22 cellular contexts compared by ENCODE assay signal in the genomic region with DNA sequence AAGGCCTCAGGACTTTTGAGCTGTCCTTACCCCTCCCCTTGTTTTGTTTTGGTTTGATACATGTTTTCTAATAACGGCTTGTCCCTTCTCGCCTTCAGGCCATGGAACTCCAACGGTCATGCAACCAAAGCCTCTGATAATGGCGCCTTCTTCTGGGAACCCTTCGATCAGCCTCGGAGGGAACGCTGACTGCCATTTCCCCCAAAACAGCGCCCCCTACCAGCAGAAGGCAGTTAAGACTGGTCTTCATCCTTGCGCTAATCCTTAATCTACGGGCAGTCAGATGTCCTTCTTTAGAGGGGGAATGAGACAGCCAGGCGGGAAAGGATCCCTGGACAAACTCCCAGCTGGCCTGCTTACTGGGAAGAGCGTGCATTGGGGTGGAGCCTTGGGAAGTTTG.
DNase-seq lines count a peak whose midpoint lies in the region; ATAC-seq and TF ChIP-seq lines count a peak whose summit lies in the region.
"Had no signal": no experiment of that assay in that cellular context is flagged by ENCODE, and none has a peak within 500 bp of the region (broad histone marks: within the 10 kb centered on the region; RNA-seq: fewer than 3 reads in every experiment).

No MANE protein-coding gene starts in this region.

- no peaks in the 10 kb centered on the region for H3K79me2 ChIP-seq in GM23338 (replicated peaks; ENCODE audit: insufficient read depth)
- H3K79me2 ChIP-seq in OCI-LY7 (ENCODE audit: insufficient read depth, low read depth, low read length) = no peaks in the 10 kb centered on the region

- no peak overlapping the region for H3K4me2 ChIP-seq in GM23338
- no peak overlapping the region for H3K4me2 ChIP-seq in OCI-LY7 (ENCODE audit: low read length)

- CTCF ChIA-PET in OCI-LY7 (lab: Charles Lee; ENCODE audit: unreplicated experiment) = no interaction called here

- H3K9me3 ChIP-seq in BE2C (no peaks in the 10 kb centered on the region; the same call in 1 of the 2 replicates), OCI-LY7 (ENCODE audit: low read length) (no peaks in the 10 kb centered on the region)
- H3K9me3 ChIP-seq: ovary had no signal

- H3K4me3 Mint-ChIP-seq in GM23338 (no peak overlapping the region), glutamatergic neuron (ENCODE audit: unreplicated experiment) (no peak overlapping the region)
- H3K4me3 Mint-ChIP-seq: CD8-positive, alpha-beta T cell; naive thymus-derived CD4-positive, alpha-beta T cell; stimulated activated effector memory CD8-positive, alpha-beta T cell treated with anti-CD3 and anti-CD28 coated beads, Interleukin-12 subunit alpha, Interleukin-12 subunit beta, amount 100 ng/mL, for 72 hours had no signal

- peaks cover 47% of the 10 kb centered on the region for H3K9me3 Mint-ChIP-seq in GM23338
- peaks cover 1% of the 10 kb centered on the region for H3K9me3 Mint-ChIP-seq in glutamatergic neuron (ENCODE audit: unreplicated experiment)
- H3K9me3 Mint-ChIP-seq: CD8-positive, alpha-beta T cell; stimulated activated effector memory CD8-positive, alpha-beta T cell treated with anti-CD3 and anti-CD28 coated beads, Interleukin-12 subunit alpha, Interleukin-12 subunit beta, amount 100 ng/mL, for 72 hours had no signal

- POLR2A ChIA-PET in OCI-LY7 (lab: Charles Lee) = no interaction called here

- H3K9me2 ChIP-seq in GM23338 (ENCODE audit: insufficient read depth) (peaks cover 12% of the 10 kb centered on the region), OCI-LY7 (ENCODE audit: insufficient read depth, low read length) (no peaks in the 10 kb centered on the region)

- no peak overlapping the region for H3K27ac ChIP-seq in GM23338 (ENCODE audit: low read depth)
- no peak overlapping the region for H3K27ac ChIP-seq in OCI-LY7 (ENCODE audit: low read depth, low read length, poor library complexity, severe bottlenecking)
- H3K27ac ChIP-seq: brain microvascular endothelial cell, ovary had no signal

- TF ChIP-seq CTCF in BE2C (IDR thresholded peaks at IDR 0.05; ENCODE audit: low read depth, low read length) (peak; percentile 37), GM23338 (conservative IDR thresholded peaks at IDR 0.05; ENCODE audit: low read depth in 2 of 2) (peak; percentile 69 to 84), OCI-LY7 (conservative IDR thresholded peaks at IDR 0.05; ENCODE audit: low read length) (peak; percentile 64), glutamatergic neuron (IDR thresholded peaks at IDR 0.05; ENCODE audit: partially characterized antibody, unreplicated experiment) (peak; percentile 26)

- H3K27me3 Mint-ChIP-seq in GM23338 (ENCODE audit: insufficient read depth, low read depth, poor library complexity) = peaks cover 7% of the 10 kb centered on the region
- peaks cover 2% of the 10 kb centered on the region for H3K27me3 Mint-ChIP-seq in glutamatergic neuron (ENCODE audit: unreplicated experiment)

- H3K27me3 ChIP-seq in BE2C = no peaks in the 10 kb centered on the region
- H3K27me3 ChIP-seq in GM23338 (ENCODE audit: insufficient read depth) = no peaks in the 10 kb centered on the region
- H3K27me3 ChIP-seq: brain microvascular endothelial cell, ovary had no signal

- peak overlapping the region; percentile 34; the same call in 1 of the 2 replicates for H3K27ac Mint-ChIP-seq in GM23338
- H3K27ac Mint-ChIP-seq in glutamatergic neuron (ENCODE audit: unreplicated experiment) = no peak overlapping the region
- H3K27ac Mint-ChIP-seq: CD8-positive, alpha-beta T cell; naive thymus-derived CD4-positive, alpha-beta T cell; stimulated activated effector memory CD8-positive, alpha-beta T cell treated with anti-CD3 and anti-CD28 coated beads, Interleukin-12 subunit alpha, Interleukin-12 subunit beta, amount 100 ng/mL, for 72 hours had no signal

- H3K4me3 ChIP-seq in BE2C (ENCODE audit: low read depth, low read length) (no peak overlapping the region), GM23338 (no peak overlapping the region), OCI-LY7 (ENCODE audit: low read depth, low read length, poor library complexity, severe bottlenecking) (no peak overlapping the region)
- H3K4me3 ChIP-seq: ovary had no signal

- H3K4me1 ChIP-seq in BE2C = no peaks in the 10 kb centered on the region; the same call in 1 of the 2 replicates
- peaks cover 9% of the 10 kb centered on the region for H3K4me1 ChIP-seq in GM23338 (ENCODE audit: insufficient read depth)
- no peaks in the 10 kb centered on the region for H3K4me1 ChIP-seq in OCI-LY7 (ENCODE audit: insufficient read depth, low read length, poor library complexity, severe bottlenecking)

- intact Hi-C loops in OCI-LY7 (cut with micrococcal nuclease; ENCODE audit: unreplicated experiment) = no loop called here

- no TSS peak for BruUV-seq in OCI-LY7 (replicated peaks; lab: Mats Ljungman, UMichigan)

- H3K36me3 ChIP-seq in BE2C (no peaks in the 10 kb centered on the region), GM23338 (ENCODE audit: insufficient read depth) (peaks cover 11% of the 10 kb centered on the region), OCI-LY7 (ENCODE audit: insufficient read depth, low read length) (no peaks in the 10 kb centered on the region)
- H3K36me3 ChIP-seq: brain microvascular endothelial cell, ovary had no signal

- H3F3A ChIP-seq in GM23338 (replicated peaks; ENCODE audit: low read depth) = peaks cover 7% of the 10 kb centered on the region; the same call in 1 of the 2 replicates

- no peak for DNase-seq in BE2C
- peak; percentile 75 for DNase-seq in GM23338 (ENCODE audit: low spot score)
- DNase-seq in OCI-LY7 (ENCODE audit: low spot score) = no peak
- no peak for DNase-seq in glutamatergic neuron
- no peak for DNase-seq in NCI-H1048 (lab: John Stamatoyannopoulos, UW)
- no peak for DNase-seq in AML-193 (lab: John Stamatoyannopoulos, UW)
- DNase-seq: activated CD4-positive, alpha-beta T cell treated with anti-CD3 and anti-CD28 coated beads, Interleukin-2, amount 50 U/mL, for 1 hour; activated CD8-positive, alpha-beta memory T cell treated with anti-CD3 and anti-CD28 coated beads, Interleukin-2, amount 50 U/mL, for 48 hours; activated effector memory CD4-positive, alpha-beta T cell treated with anti-CD3 and anti-CD28 coated beads, Interleukin-2, amount 50 U/mL, for 16 hours; brain microvascular endothelial cell; CD8-positive, alpha-beta T cell; EL; left cardiac atrium; naive thymus-derived CD4-positive, alpha-beta T cell; NCI-H1092; NCI-H2081 treated with DMSO at 0.1 percent for 48 hours; ovary had no signal

- 0 out of 2 replicates have a peak overlapping the region, but pooled peaks have one; percentile 57 for H2AFZ ChIP-seq in GM23338
- no peak overlapping the region for H2AFZ ChIP-seq in OCI-LY7 (ENCODE audit: low read length)

- H3K4me1 Mint-ChIP-seq in GM23338 (peaks cover 13% of the 10 kb centered on the region; the same call in 2 of the 3 replicates), glutamatergic neuron (ENCODE audit: low read depth, unreplicated experiment) (no peaks in the 10 kb centered on the region)
- H3K4me1 Mint-ChIP-seq: naive thymus-derived CD4-positive, alpha-beta T cell; stimulated activated effector memory CD8-positive, alpha-beta T cell treated with anti-CD3 and anti-CD28 coated beads, Interleukin-12 subunit alpha, Interleukin-12 subunit beta, amount 100 ng/mL, for 72 hours had no signal

- H4K20me1 ChIP-seq in GM23338 (replicated peaks; ENCODE audit: insufficient read depth) (no peaks in the 10 kb centered on the region), OCI-LY7 (ENCODE audit: insufficient read depth, low read length) (no peaks in the 10 kb centered on the region)

- H3K36me3 Mint-ChIP-seq in GM23338 (ENCODE audit: low read depth) (peaks cover 31% of the 10 kb centered on the region), glutamatergic neuron (ENCODE audit: unreplicated experiment) (no peaks in the 10 kb centered on the region)
- H3K36me3 Mint-ChIP-seq: CD8-positive, alpha-beta T cell; naive thymus-derived CD4-positive, alpha-beta T cell; stimulated activated effector memory CD8-positive, alpha-beta T cell treated with anti-CD3 and anti-CD28 coated beads, Interleukin-12 subunit alpha, Interleukin-12 subunit beta, amount 100 ng/mL, for 72 hours had no signal

- ATAC-seq in GM23338 (peak; percentile 54; the same call in 2 of the 3 replicates), GM21515 (IDR thresholded peaks at IDR 0.05; ENCODE audit: unreplicated experiment) (no peak), GM21526 (IDR thresholded peaks at IDR 0.05; ENCODE audit: low FRiP score, unreplicated experiment) (no peak)
- ATAC-seq: CD8-positive, alpha-beta T cell; left cardiac atrium; naive thymus-derived CD4-positive, alpha-beta T cell; Right ventricle myocardium inferior; sciatic nerve; stimulated activated effector memory CD8-positive, alpha-beta T cell treated with anti-CD3 and anti-CD28 coated beads, Interleukin-12 subunit alpha, Interleukin-12 subunit beta, amount 100 ng/mL, for 72 hours had no signal

TF ChIP-seq in GM23338, 12 proteins besides CTCF, POLR2A, EP300 and RAD21 (continues in another document):
- no peak for TF ChIP-seq ZNF114 (CRISPR knock-in tag; IDR thresholded peaks at IDR 0.05)
- no peak for TF ChIP-seq STAT1 (IDR thresholded peaks at IDR 0.05; ENCODE audit: unreplicated experiment)
- no peak for TF ChIP-seq EZH2 (IDR thresholded peaks at IDR 0.05; ENCODE audit: low read depth, unreplicated experiment)
- TF ChIP-seq JUNB (IDR thresholded peaks at IDR 0.05; ENCODE audit: unreplicated experiment) = no peak
- no peak for TF ChIP-seq EZH2phosphoT487 (IDR thresholded peaks at IDR 0.05; ENCODE audit: unreplicated experiment)
- TF ChIP-seq, protein P1, sequence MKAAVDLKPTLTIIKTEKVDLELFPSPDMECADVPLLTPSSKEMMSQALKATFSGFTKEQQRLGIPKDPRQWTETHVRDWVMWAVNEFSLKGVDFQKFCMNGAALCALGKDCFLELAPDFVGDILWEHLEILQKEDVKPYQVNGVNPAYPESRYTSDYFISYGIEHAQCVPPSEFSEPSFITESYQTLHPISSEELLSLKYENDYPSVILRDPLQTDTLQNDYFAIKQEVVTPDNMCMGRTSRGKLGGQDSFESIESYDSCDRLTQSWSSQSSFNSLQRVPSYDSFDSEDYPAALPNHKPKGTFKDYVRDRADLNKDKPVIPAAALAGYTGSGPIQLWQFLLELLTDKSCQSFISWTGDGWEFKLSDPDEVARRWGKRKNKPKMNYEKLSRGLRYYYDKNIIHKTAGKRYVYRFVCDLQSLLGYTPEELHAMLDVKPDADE (IDR thresholded peaks at IDR 0.05) = no peak

Comparison
In these comparisons a context has a peak if more than half of its experiments do, and no peak if none do; other contexts are left out.
1. CTCF ChIP-seq: peak in every context shown above with its lines; median percentile 76 in GM23338; 64 in OCI-LY7; 37 in BE2C; 26 in glutamatergic neuron.